ENCODE assay signal across 22 cellular contexts in genomic region chr10:26031300-26031699, GRCh38.
DNase-seq lines count a peak whose midpoint lies in the region; ATAC-seq and TF ChIP-seq lines count a peak whose summit lies in the region.
"Had no signal": no experiment of that assay in that cellular context is flagged by ENCODE, and none has a peak within 500 bp of the region (broad histone marks: within the 10 kb centered on the region; RNA-seq: fewer than 3 reads in every experiment).

No MANE protein-coding gene starts in this region.

- no peaks in the 10 kb centered on the region for H3K4me1 ChIP-seq in neural progenitor cell
- H3K4me1 ChIP-seq: HAP-1, SJSA1 had no signal

- H3K36me3 Mint-ChIP-seq in neural progenitor cell, result peaks cover 2% of the 10 kb centered on the region
- H3K36me3 Mint-ChIP-seq in effector memory CD8-positive, alpha-beta T cell (ENCODE audit: insufficient read depth), result no peaks in the 10 kb centered on the region
- H3K36me3 Mint-ChIP-seq in activated naive CD4-positive, alpha-beta T cell treated with anti-CD3 and anti-CD28 coated beads, Interleukin-2, amount 50 U/mL, for 72 hours, result no peaks in the 10 kb centered on the region
- H3K36me3 Mint-ChIP-seq: CD8-positive, alpha-beta memory T cell had no signal

- TF ChIP-seq CTCF in neural progenitor cell (IDR thresholded peaks at IDR 0.05), result no peak

- no peak overlapping the region for H3K27ac Mint-ChIP-seq in neural progenitor cell
- no peak overlapping the region for H3K27ac Mint-ChIP-seq in effector memory CD8-positive, alpha-beta T cell
- no peak overlapping the region for H3K27ac Mint-ChIP-seq in activated naive CD4-positive, alpha-beta T cell treated with anti-CD3 and anti-CD28 coated beads, Interleukin-2, amount 50 U/mL, for 72 hours
- H3K27ac Mint-ChIP-seq: CD8-positive, alpha-beta memory T cell; GM23338 had no signal

- H3K79me2 ChIP-seq in neural progenitor cell (ENCODE audit: low read depth), result no peaks in the 10 kb centered on the region

- H4K20me1 ChIP-seq in neural progenitor cell (ENCODE audit: low read depth), result no peaks in the 10 kb centered on the region

- H3K27me3 ChIP-seq in neural progenitor cell, result no peaks in the 10 kb centered on the region
- H3K27me3 ChIP-seq: SJSA1 had no signal

- H3K4me2 ChIP-seq in neural progenitor cell, result no peak overlapping the region
- H3K4me2 ChIP-seq: GM23338 had no signal

- no peaks in the 10 kb centered on the region for H3K36me3 ChIP-seq in neural progenitor cell
- H3K36me3 ChIP-seq: HAP-1, SJSA1 had no signal

- H3K9ac ChIP-seq in neural progenitor cell, result no peak overlapping the region

- peak overlapping the region; percentile 45 for H2AFZ ChIP-seq in neural progenitor cell (replicated peaks)
- H2AFZ ChIP-seq: GM23338 had no signal

- no peak for DNase-seq in neural progenitor cell (ENCODE audit: low spot score)
- DNase-seq in effector memory CD8-positive, alpha-beta T cell, result no peak
- DNase-seq in activated naive CD4-positive, alpha-beta T cell treated with anti-CD3 and anti-CD28 coated beads, Interleukin-2, amount 50 U/mL, for 16 hours, result no peak
- DNase-seq in activated naive CD4-positive, alpha-beta T cell treated with anti-CD3 and anti-CD28 coated beads, Interleukin-2, amount 50 U/mL, for 72 hours (ENCODE audit: low spot score in 2 of 2), result no peak
- DNase-seq: Calu3; CD8-positive, alpha-beta memory T cell; DMS53; Kasumi-1; NCI-H1694 treated with DMSO at 0.1 percent for 48 hours; NCI-H2081 treated with DMSO at 0.1 percent for 48 hours; NCI-H2171 treated with DMSO at 0.1 percent for 48 hours; NCI-H446; NCI-H526; T-helper 1 cell had no signal

- H3K27me3 Mint-ChIP-seq in neural progenitor cell (ENCODE audit: insufficient read depth, low read depth), result no peaks in the 10 kb centered on the region
- H3K27me3 Mint-ChIP-seq in effector memory CD8-positive, alpha-beta T cell, result no peaks in the 10 kb centered on the region

- H3F3A ChIP-seq in neural progenitor cell (ENCODE audit: low read depth), result no peaks in the 10 kb centered on the region

- no peak overlapping the region for H3K4me3 Mint-ChIP-seq in neural progenitor cell
- H3K4me3 Mint-ChIP-seq in effector memory CD8-positive, alpha-beta T cell, result no peak overlapping the region
- H3K4me3 Mint-ChIP-seq: CD8-positive, alpha-beta memory T cell; GM23338 had no signal

- H3K9me3 Mint-ChIP-seq in neural progenitor cell, result no peaks in the 10 kb centered on the region
- H3K9me3 Mint-ChIP-seq in effector memory CD8-positive, alpha-beta T cell, result peaks cover 0 to 5% of the 10 kb centered on the region in 2 donors
- H3K9me3 Mint-ChIP-seq in activated naive CD4-positive, alpha-beta T cell treated with anti-CD3 and anti-CD28 coated beads, Interleukin-2, amount 50 U/mL, for 72 hours, result no peaks in the 10 kb centered on the region
- H3K9me3 Mint-ChIP-seq: CD8-positive, alpha-beta memory T cell; GM23338 had no signal

- H3K9me3 ChIP-seq in neural progenitor cell (ENCODE audit: low read depth), result no peaks in the 10 kb centered on the region
- H3K9me3 ChIP-seq: HAP-1, SJSA1 had no signal

- H3K27ac ChIP-seq in neural progenitor cell, result no peak overlapping the region
- H3K27ac ChIP-seq: C4-2B, SJSA1 had no signal

- H3K4me3 ChIP-seq in neural progenitor cell, result no peak overlapping the region
- H3K4me3 ChIP-seq: GM23338, HAP-1, SJSA1 had no signal

- H3K4me1 Mint-ChIP-seq in neural progenitor cell, result no peaks in the 10 kb centered on the region
- H3K4me1 Mint-ChIP-seq in effector memory CD8-positive, alpha-beta T cell (ENCODE audit: low read depth in 2 of 2), result no peaks in the 10 kb centered on the region
- H3K4me1 Mint-ChIP-seq: CD8-positive, alpha-beta memory T cell had no signal

- ATAC-seq in GM18519 (IDR thresholded peaks at IDR 0.05; ENCODE audit: low FRiP score, unreplicated experiment) (peak; percentile 65), HG02623 (IDR thresholded peaks at IDR 0.05; ENCODE audit: unreplicated experiment) (peak; percentile 53), HG03025 (IDR thresholded peaks at IDR 0.05; ENCODE audit: low FRiP score, unreplicated experiment) (peak; percentile 79)
- ATAC-seq in effector memory CD8-positive, alpha-beta T cell (replicated peaks), result no peak
- ATAC-seq in activated naive CD4-positive, alpha-beta T cell treated with anti-CD3 and anti-CD28 coated beads, Interleukin-2, amount 50 U/mL, for 72 hours, result no peak
- ATAC-seq: GM23338, Right ventricle myocardium inferior had no signal

Comparison
In these comparisons a context has a peak if more than half of its experiments do, and no peak if none do; other contexts are left out.
1. ATAC-seq: peak in GM18519 (single experiment), HG02623 (single experiment) and HG03025 (single experiment); none in effector memory CD8-positive, alpha-beta T cell (single experiment) and activated naive CD4-positive, alpha-beta T cell treated with anti-CD3 and anti-CD28 coated beads, Interleukin-2, amount 50 U/mL, for 72 hours (0 of 2).